ENCODE assay signal across 27 cellular contexts in genomic region chr15:73770049-73770448, GRCh38. TPM values are rescaled to one million over a fixed set of nuclear protein-coding genes. Genes with fewer than 3 reads are reported as not detected.
"Had no signal": no experiment of that assay in that cellular context is flagged by ENCODE, and none has a peak within 500 bp of the region (broad histone marks: within the 10 kb centered on the region; RNA-seq: fewer than 3 reads in every experiment).

No MANE protein-coding gene starts in this region.

- H3K27me3 ChIP-seq: Peyer's patch had no signal

- H3K9me3 ChIP-seq: Peyer's patch, SJCRH30 had no signal

- H3K4me1 ChIP-seq: Peyer's patch, SJCRH30 had no signal

- H3K4me3 ChIP-seq: Peyer's patch, SJCRH30 had no signal

- H3K36me3 ChIP-seq: Peyer's patch, SJCRH30 had no signal

- ATAC-seq: PC-3, Right ventricle myocardium inferior, SK-N-SH treated with all-trans-retinoic acid at 6 μM for 48 hours had no signal

- H3K27ac ChIP-seq: Peyer's patch, SJCRH30 had no signal

- DNase-seq: KBM-7, MV-4-11, NCI-H1048, NCI-H1105, NCI-H1417, NCI-H1436 treated with DMSO at 0.1 percent for 48 hours, NCI-H1694, NCI-H187 treated with DMSO at 0.1 percent for 48 hours, NCI-H2029 treated with DMSO at 0.1 percent for 48 hours, NCI-H2171, NCI-H226, NCI-H446, NCI-H510A, NCI-H524 treated with DMSO at 0.1 percent for 48 hours, NCI-H69, NCI-H774, PC-3, Peyer's patch, SHP77 treated with DMSO at 0.1 percent for 48 hours, SJCRH30, T-helper 1 cell had no signal

RNA-seq across cellular contexts. Expression of gene INSYN1, which starts 16.9 kb away (rescaled TPM):
- total RNA-seq: HT-29, MCF 10A, OCI-LY7, PC-3, RPMI7951, SJCRH30 had no signal
